ENCODE assay signal across 11 cellular contexts in genomic region chr5:78519198-78519941, GRCh38.
DNase-seq lines count a peak whose midpoint lies in the region; ATAC-seq and TF ChIP-seq lines count a peak whose summit lies in the region.
"Had no signal": no experiment of that assay in that cellular context is flagged by ENCODE, and none has a peak within 500 bp of the region (broad histone marks: within the 10 kb centered on the region; RNA-seq: fewer than 3 reads in every experiment).

No MANE protein-coding gene starts in this region.

- intact Hi-C loops in left cardiac atrium (cut with DNase I) (no loop called here), mammary epithelial cell (cut with micrococcal nuclease) (loop anchor here (2.0 kb wide), 1 partner anchor 15 kb away; no protein-coding TSS in a partner anchor)
- intact Hi-C loops in activated naive CD4-positive, alpha-beta T cell treated with anti-CD3 and anti-CD28 coated beads for 36 hours (cut with micrococcal nuclease): no loop called here
- intact Hi-C loops in CD4-positive, alpha-beta memory T cell (cut with micrococcal nuclease): no loop called here

- no TSS peak for BruUV-seq in mammary epithelial cell (replicated peaks; lab: Mats Ljungman, UMichigan)

- no peak overlapping the region for H2AFZ ChIP-seq in mammary epithelial cell (ENCODE audit: low read depth, low read length)

- H3K36me3 ChIP-seq in cardiac muscle cell (no peaks in the 10 kb centered on the region), mammary epithelial cell (ENCODE audit: insufficient read depth, low read length) (peaks cover 3% of the 10 kb centered on the region), muscle layer of colon (ENCODE audit: insufficient read depth, low read length) (no peaks in the 10 kb centered on the region), urinary bladder (ENCODE audit: insufficient read depth) (no peaks in the 10 kb centered on the region)
- H3K36me3 ChIP-seq in CD4-positive, alpha-beta memory T cell (ENCODE audit: insufficient read depth, low read length): no peaks in the 10 kb centered on the region

- no peak overlapping the region for H3K4me3 Mint-ChIP-seq in activated naive CD4-positive, alpha-beta T cell treated with anti-CD3 and anti-CD28 coated beads for 36 hours
- H3K4me3 Mint-ChIP-seq in CD4-positive, alpha-beta memory T cell: no peak overlapping the region

- peak overlapping the region; percentile 56 for H3K4me2 ChIP-seq in mammary epithelial cell (ENCODE audit: insufficient read depth, low read depth, low read length)

- DNase-seq in cardiac muscle cell (ENCODE audit: low read depth in 1 of 2, low spot score in 1 of 2) (no peak), left cardiac atrium (no peak), mammary epithelial cell (no peak), erythroblast (lab: John Stamatoyannopoulos, UW) (no peak)
- no peak for DNase-seq in activated naive CD4-positive, alpha-beta T cell treated with anti-CD3 and anti-CD28 coated beads for 36 hours
- no peak for DNase-seq in CD4-positive, alpha-beta memory T cell
- DNase-seq: anterior cingulate cortex, NCI-H1105, T-helper 2 cell had no signal

- POLR2A ChIA-PET in CD4-positive, alpha-beta memory T cell (lab: Charles Lee; ENCODE audit: partially characterized antibody): no interaction called here

- TF ChIP-seq CTCF in cardiac muscle cell (IDR thresholded peaks at IDR 0.05; ENCODE audit: low read depth, low read length) (no peak), mammary epithelial cell (conservative IDR thresholded peaks at IDR 0.05 in 1 of 2, IDR thresholded peaks at IDR 0.05 in 1 of 2; ENCODE audit: extremely low read depth in 1 of 2, insufficient read depth in 1 of 2, low read depth in 1 of 2, low read length in 2 of 2) (no peak)

- peaks cover 50% of the 10 kb centered on the region for H3K27me3 Mint-ChIP-seq in activated naive CD4-positive, alpha-beta T cell treated with anti-CD3 and anti-CD28 coated beads for 36 hours (ENCODE audit: low read depth)
- H3K27me3 Mint-ChIP-seq in CD4-positive, alpha-beta memory T cell: peaks cover 29 to 52% of the 10 kb centered on the region in 2 donors

- no peaks in the 10 kb centered on the region for H3K36me3 Mint-ChIP-seq in activated naive CD4-positive, alpha-beta T cell treated with anti-CD3 and anti-CD28 coated beads for 36 hours (ENCODE audit: low read depth)
- H3K36me3 Mint-ChIP-seq in CD4-positive, alpha-beta memory T cell: no peaks in the 10 kb centered on the region

- dilution Hi-C loops in mammary epithelial cell (cut with HindIII; ENCODE audit: low sequenced_read_pairs): no loop called here

- in situ Hi-C loops in mammary epithelial cell (cut with MboI; ENCODE audit: low sequenced_read_pairs in 2 of 2): no loop called here

- WGBS in mammary epithelial cell (ENCODE audit: low coverage, missing lambda C conversion rate): 91% methylated on average over 9 of the region's 9 CpGs
- WGBS in urinary bladder: 92% methylated on average over 9 of the region's 9 CpGs

- peak overlapping the region; percentile 75 for H3K9ac ChIP-seq in mammary epithelial cell (ENCODE audit: insufficient read depth, low read length)
- H3K9ac ChIP-seq in muscle layer of colon (ENCODE audit: low read length): no peak overlapping the region

- H3K79me2 ChIP-seq in mammary epithelial cell (ENCODE audit: insufficient read depth, low read length): peaks cover 61% of the 10 kb centered on the region

- H3K27me3 ChIP-seq in cardiac muscle cell (no peaks in the 10 kb centered on the region), mammary epithelial cell (ENCODE audit: insufficient read depth, low read length) (no peaks in the 10 kb centered on the region), muscle layer of colon (ENCODE audit: control insufficient read depth in 1 of 2, insufficient read depth in 2 of 2, low read length in 2 of 2) (no peaks in the 10 kb centered on the region)
- H3K27me3 ChIP-seq in CD4-positive, alpha-beta memory T cell (ENCODE audit: insufficient read depth, low read length): no peaks in the 10 kb centered on the region

- no peaks in the 10 kb centered on the region for H3K9me3 Mint-ChIP-seq in activated naive CD4-positive, alpha-beta T cell treated with anti-CD3 and anti-CD28 coated beads for 36 hours
- no peaks in the 10 kb centered on the region for H3K9me3 Mint-ChIP-seq in CD4-positive, alpha-beta memory T cell

- peaks cover 84% of the 10 kb centered on the region for H3K4me1 ChIP-seq in cardiac muscle cell (ENCODE audit: low read depth)
- H3K4me1 ChIP-seq in mammary epithelial cell (ENCODE audit: insufficient read depth, low read length): peaks cover 35% of the 10 kb centered on the region
- peaks cover 31% of the 10 kb centered on the region for H3K4me1 ChIP-seq in muscle layer of colon (ENCODE audit: insufficient read depth, low read length)
- H3K4me1 ChIP-seq in urinary bladder (ENCODE audit: insufficient read depth): peaks cover 3% of the 10 kb centered on the region
- H3K4me1 ChIP-seq in CD4-positive, alpha-beta memory T cell (ENCODE audit: insufficient read depth, low read length): no peaks in the 10 kb centered on the region

- H4K20me1 ChIP-seq in mammary epithelial cell (ENCODE audit: insufficient read depth, low read length): no peaks in the 10 kb centered on the region

- H3K4me1 Mint-ChIP-seq in activated naive CD4-positive, alpha-beta T cell treated with anti-CD3 and anti-CD28 coated beads for 36 hours (ENCODE audit: low read depth): no peaks in the 10 kb centered on the region
- no peaks in the 10 kb centered on the region for H3K4me1 Mint-ChIP-seq in CD4-positive, alpha-beta memory T cell

- no peak overlapping the region for H3K27ac Mint-ChIP-seq in activated naive CD4-positive, alpha-beta T cell treated with anti-CD3 and anti-CD28 coated beads for 36 hours
- H3K27ac Mint-ChIP-seq in CD4-positive, alpha-beta memory T cell: no peak overlapping the region

- H3K9me3 ChIP-seq in cardiac muscle cell (ENCODE audit: low read depth) (no peaks in the 10 kb centered on the region), mammary epithelial cell (replicated peaks; ENCODE audit: insufficient read depth, low read length) (no peaks in the 10 kb centered on the region), muscle layer of colon (ENCODE audit: low read length) (no peaks in the 10 kb centered on the region)
- no peaks in the 10 kb centered on the region for H3K9me3 ChIP-seq in CD4-positive, alpha-beta memory T cell (ENCODE audit: control insufficient read depth in 1 of 2, low read length in 2 of 2)

- no peak overlapping the region for H3K4me3 ChIP-seq in cardiac muscle cell
- no peak overlapping the region for H3K4me3 ChIP-seq in mammary epithelial cell (replicated peaks in 1 of 3; ENCODE audit: insufficient read depth in 1 of 3, low read depth in 2 of 3, low read length in 3 of 3)
- peak overlapping the region in 1 of 2 donors; percentile 12 for H3K4me3 ChIP-seq in muscle layer of colon (ENCODE audit: low read depth in 1 of 2, low read length in 2 of 2)
- no peak overlapping the region for H3K4me3 ChIP-seq in urinary bladder (ENCODE audit: low read depth, low read length)
- no peak overlapping the region for H3K4me3 ChIP-seq in CD4-positive, alpha-beta memory T cell (ENCODE audit: low read length in 2 of 2)

- TF ChIP-seq POLR2A in erythroblast (IDR thresholded peaks at IDR 0.05; ENCODE audit: low read length): no peak

- CTCF ChIA-PET in mammary epithelial cell (lab: Charles Lee; ENCODE audit: low non-redundant PET): interaction anchor here (0.6 kb wide), 1 partner anchor 109 kb away, joined by 3 read pairs; no protein-coding TSS in a partner anchor
- CTCF ChIA-PET in activated naive CD4-positive, alpha-beta T cell treated with anti-CD3 and anti-CD28 coated beads for 36 hours (lab: Charles Lee): no interaction called here
- CTCF ChIA-PET in CD4-positive, alpha-beta memory T cell (lab: Charles Lee; ENCODE audit: partially characterized antibody): no interaction called here

- no peak for ATAC-seq in left cardiac atrium

- peak overlapping the region; percentile 63 for H3K27ac ChIP-seq in cardiac muscle cell
- H3K27ac ChIP-seq in mammary epithelial cell (ENCODE audit: insufficient read depth, low read depth, low read length): peak overlapping the region; percentile 92
- peak overlapping the region; percentile 62 for H3K27ac ChIP-seq in muscle layer of colon (ENCODE audit: low read depth, low read length)
- H3K27ac ChIP-seq in urinary bladder (ENCODE audit: low read depth): peak overlapping the region; percentile 13
- H3K27ac ChIP-seq in CD4-positive, alpha-beta memory T cell (ENCODE audit: low read depth, low read length): no peak overlapping the region
